In the genomic region with DNA sequence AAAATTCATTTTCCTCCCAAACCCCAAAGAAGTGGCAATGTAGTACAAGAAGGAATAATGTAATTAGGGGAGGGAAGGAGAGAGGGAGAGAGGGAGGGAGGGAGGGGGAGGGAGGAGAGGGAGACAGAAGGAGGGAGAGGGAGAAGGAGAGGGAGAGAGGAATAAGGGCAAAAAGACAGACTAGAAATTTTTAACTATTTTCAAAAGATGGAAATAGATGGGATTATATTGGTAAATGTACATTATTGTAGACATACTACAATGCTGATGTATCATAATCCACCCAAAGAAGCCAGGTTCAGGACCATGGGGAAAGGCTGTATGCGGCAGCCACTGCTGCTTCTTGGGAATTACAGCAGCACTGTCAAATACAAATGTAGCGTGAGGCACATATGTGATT, we compare ENCODE assay signal across 16 cellular contexts.
A peak's percentile ranks its signal among the peaks of the same experiment; 100 is the strongest.
DNase-seq lines count a peak whose midpoint lies in the region; ATAC-seq and TF ChIP-seq lines count a peak whose summit lies in the region.
"Had no signal": no experiment of that assay in that cellular context is flagged by ENCODE, and none has a peak within 500 bp of the region (broad histone marks: within the 10 kb centered on the region; RNA-seq: fewer than 3 reads in every experiment).

No MANE protein-coding gene starts in this region.

- intact Hi-C loops in activated T-helper 1 cell treated with anti-CD3 and anti-CD28 coated beads, Interleukin-12 subunit alpha, Interleukin-12 subunit beta, Interleukin-2, Interleukin-4 antibody, amounts not matched to agents 30 ng/mL and 10 ng/mL and 1 ng/mL, durations not matched to agents 14 hours and 24 hours and 36 hours (cut with micrococcal nuclease): loop anchor here (5.0 kb wide), 2 partner anchors 74 to 116 kb away; partner anchors contain the start of gene GAB2
- intact Hi-C loops in dendritic cell treated with granulocyte-macrophage colony-stimulating factor and Interleukin-4, amounts not matched to agents 40 ng/mL and 50 ng/mL, for 4 days (cut with micrococcal nuclease): no loop called here
- intact Hi-C loops in mucosa of descending colon (cut with DNase I, micrococcal nuclease): no loop called here

- H4K20me1 ChIP-seq in SK-N-SH (ENCODE audit: insufficient read depth): no peaks in the 10 kb centered on the region
- no peaks in the 10 kb centered on the region for H4K20me1 ChIP-seq in neural progenitor cell (ENCODE audit: low read depth)

- H3K4me1 ChIP-seq in SK-N-SH (ENCODE audit: control insufficient read depth in 1 of 2, insufficient read depth in 2 of 2, low read depth in 1 of 2, low read length in 1 of 2) (peaks cover 16 to 20% of the 10 kb centered on the region in 2 experiments; a peak in 3 of 4 replicates), mucosa of descending colon (ENCODE audit: low read depth) (peaks cover 7% of the 10 kb centered on the region), neural progenitor cell (peaks cover 4% of the 10 kb centered on the region)

- no peak overlapping the region for H3K27ac ChIP-seq in SK-N-SH (ENCODE audit: low read depth in 2 of 2, low read length in 1 of 2)
- peak overlapping the region; percentile 93 for H3K27ac ChIP-seq in temporal lobe (ENCODE audit: low read depth, low read length)
- H3K27ac ChIP-seq in neural progenitor cell: no peak overlapping the region
- H3K27ac ChIP-seq: 22Rv1, A549, C4-2B, GM23248 had no signal

- CTCF ChIA-PET in SK-N-SH (lab: Yijun Ruan, JAX): no interaction called here

- TF ChIP-seq RAD21 in SK-N-SH (IDR thresholded peaks at IDR 0.05; ENCODE audit: low read length): no peak

- POLR2A ChIA-PET in SK-N-SH (lab: Yijun Ruan, JAX): no interaction called here

- peak overlapping the region; percentile 6 for H3K27ac Mint-ChIP-seq in activated T-helper 1 cell treated with anti-CD3 and anti-CD28 coated beads, Interleukin-12 subunit alpha, Interleukin-12 subunit beta, Interleukin-2, Interleukin-4 antibody, amounts not matched to agents 30 ng/mL and 10 ng/mL and 1 ng/mL, durations not matched to agents 14 hours and 24 hours and 36 hours
- peak overlapping the region; percentile 12 for H3K27ac Mint-ChIP-seq in dendritic cell treated with granulocyte-macrophage colony-stimulating factor and Interleukin-4, amounts not matched to agents 40 ng/mL and 50 ng/mL, for 4 days
- H3K27ac Mint-ChIP-seq in neural progenitor cell: no peak overlapping the region
- H3K27ac Mint-ChIP-seq: CD4-positive, alpha-beta memory T cell had no signal

- peaks cover 9% of the 10 kb centered on the region for H3K9me3 Mint-ChIP-seq in activated T-helper 1 cell treated with anti-CD3 and anti-CD28 coated beads, Interleukin-12 subunit alpha, Interleukin-12 subunit beta, Interleukin-2, Interleukin-4 antibody, amounts not matched to agents 30 ng/mL and 10 ng/mL and 1 ng/mL, durations not matched to agents 14 hours and 24 hours and 36 hours
- H3K9me3 Mint-ChIP-seq in dendritic cell treated with granulocyte-macrophage colony-stimulating factor and Interleukin-4, amounts not matched to agents 40 ng/mL and 50 ng/mL, for 4 days: no peaks in the 10 kb centered on the region
- peaks cover 3% of the 10 kb centered on the region for H3K9me3 Mint-ChIP-seq in neural progenitor cell

- peaks cover 80% of the 10 kb centered on the region for H3K4me1 Mint-ChIP-seq in activated T-helper 1 cell treated with anti-CD3 and anti-CD28 coated beads, Interleukin-12 subunit alpha, Interleukin-12 subunit beta, Interleukin-2, Interleukin-4 antibody, amounts not matched to agents 30 ng/mL and 10 ng/mL and 1 ng/mL, durations not matched to agents 14 hours and 24 hours and 36 hours (ENCODE audit: low read depth)
- H3K4me1 Mint-ChIP-seq in dendritic cell treated with granulocyte-macrophage colony-stimulating factor and Interleukin-4, amounts not matched to agents 40 ng/mL and 50 ng/mL, for 4 days (ENCODE audit: low read depth): peaks cover 90% of the 10 kb centered on the region
- H3K4me1 Mint-ChIP-seq in neural progenitor cell: no peaks in the 10 kb centered on the region

- WGBS in SK-N-SH (ENCODE audit: low lambda C conversion rate): 95% methylated on average over 2 of the region's 2 CpGs

- H3K27me3 Mint-ChIP-seq in activated T-helper 1 cell treated with anti-CD3 and anti-CD28 coated beads, Interleukin-12 subunit alpha, Interleukin-12 subunit beta, Interleukin-2, Interleukin-4 antibody, amounts not matched to agents 30 ng/mL and 10 ng/mL and 1 ng/mL, durations not matched to agents 14 hours and 24 hours and 36 hours (ENCODE audit: insufficient read depth): peaks cover 8% of the 10 kb centered on the region
- no peaks in the 10 kb centered on the region for H3K27me3 Mint-ChIP-seq in dendritic cell treated with granulocyte-macrophage colony-stimulating factor and Interleukin-4, amounts not matched to agents 40 ng/mL and 50 ng/mL, for 4 days
- no peaks in the 10 kb centered on the region for H3K27me3 Mint-ChIP-seq in neural progenitor cell (ENCODE audit: insufficient read depth, low read depth)

- H3K79me2 ChIP-seq in SK-N-SH (ENCODE audit: insufficient read depth) (peaks cover under 1% of the 10 kb centered on the region; the same call in 1 of the 2 replicates), neural progenitor cell (ENCODE audit: low read depth) (peaks cover 42% of the 10 kb centered on the region)

- H3K36me3 Mint-ChIP-seq in activated T-helper 1 cell treated with anti-CD3 and anti-CD28 coated beads, Interleukin-12 subunit alpha, Interleukin-12 subunit beta, Interleukin-2, Interleukin-4 antibody, amounts not matched to agents 30 ng/mL and 10 ng/mL and 1 ng/mL, durations not matched to agents 14 hours and 24 hours and 36 hours (ENCODE audit: low read depth): peaks cover 32% of the 10 kb centered on the region
- H3K36me3 Mint-ChIP-seq in dendritic cell treated with granulocyte-macrophage colony-stimulating factor and Interleukin-4, amounts not matched to agents 40 ng/mL and 50 ng/mL, for 4 days (ENCODE audit: low read depth): peaks cover 29% of the 10 kb centered on the region
- H3K36me3 Mint-ChIP-seq in neural progenitor cell: no peaks in the 10 kb centered on the region
- H3K36me3 Mint-ChIP-seq: CD4-positive, alpha-beta memory T cell had no signal

- H3K9ac ChIP-seq in SK-N-SH (no peak overlapping the region), neural progenitor cell (no peak overlapping the region)
- H3K9ac ChIP-seq: GM23248 had no signal

- H3K4me2 ChIP-seq in SK-N-SH (no peak overlapping the region), neural progenitor cell (no peak overlapping the region)
- H3K4me2 ChIP-seq: A549 had no signal

- no peak overlapping the region for H3K4me3 ChIP-seq in SK-N-SH (ENCODE audit: low read depth in 2 of 2, low read length in 1 of 2)
- H3K4me3 ChIP-seq in mucosa of descending colon: no peak overlapping the region
- no peak overlapping the region for H3K4me3 ChIP-seq in neural progenitor cell
- H3K4me3 ChIP-seq: A549, GM23248, HAP-1 had no signal

- TF ChIP-seq EP300 in SK-N-SH (IDR thresholded peaks at IDR 0.05; ENCODE audit: borderline replicate concordance in 1 of 2, low read depth in 1 of 2, low read length in 1 of 2): no peak

- H3F3A ChIP-seq in SK-N-SH (replicated peaks; ENCODE audit: insufficient read depth) (peaks cover 5% of the 10 kb centered on the region), neural progenitor cell (ENCODE audit: low read depth) (no peaks in the 10 kb centered on the region)

- TF ChIP-seq CTCF in SK-N-SH (IDR thresholded peaks at IDR 0.05): no peak
- TF ChIP-seq CTCF in mucosa of descending colon (IDR thresholded peaks at IDR 0.05): no peak
- TF ChIP-seq CTCF in neural progenitor cell (IDR thresholded peaks at IDR 0.05): no peak

- H2AFZ ChIP-seq in SK-N-SH (ENCODE audit: low read depth) (no peak overlapping the region), neural progenitor cell (replicated peaks) (no peak overlapping the region)
- H2AFZ ChIP-seq: GM23248 had no signal

- H3K27me3 ChIP-seq in SK-N-SH (ENCODE audit: insufficient read depth) (no peaks in the 10 kb centered on the region), neural progenitor cell (no peaks in the 10 kb centered on the region)

- H3K36me3 ChIP-seq in SK-N-SH (replicated peaks in 1 of 2; ENCODE audit: control insufficient read depth in 1 of 2, insufficient read depth in 2 of 2, low read length in 1 of 2) (no peaks in the 10 kb centered on the region), mucosa of descending colon (ENCODE audit: low read depth) (no peaks in the 10 kb centered on the region), neural progenitor cell (no peaks in the 10 kb centered on the region)
- H3K36me3 ChIP-seq: HAP-1 had no signal

- ATAC-seq in SK-N-SH treated with all-trans-retinoic acid at 6 μM for 48 hours (no peak), mucosa of descending colon (no peak)
- ATAC-seq: A549 had no signal

- H3K9me2 ChIP-seq in SK-N-SH: no peaks in the 10 kb centered on the region

- DNase-seq in SK-N-SH (no peak), mucosa of descending colon (no peak), neural progenitor cell (ENCODE audit: low spot score) (no peak)
- no peak for DNase-seq in activated T-helper 1 cell treated with anti-CD3 and anti-CD28 coated beads, Interleukin-12 subunit alpha, Interleukin-12 subunit beta, Interleukin-2, Interleukin-4 antibody, amounts not matched to agents 30 ng/mL and 10 ng/mL and 1 ng/mL, durations not matched to agents 14 hours and 24 hours and 36 hours (ENCODE audit: low spot score)
- DNase-seq: AML-193; CD4-positive, alpha-beta memory T cell; DMS153; DMS79 had no signal

- H3K4me3 Mint-ChIP-seq in activated T-helper 1 cell treated with anti-CD3 and anti-CD28 coated beads, Interleukin-12 subunit alpha, Interleukin-12 subunit beta, Interleukin-2, Interleukin-4 antibody, amounts not matched to agents 30 ng/mL and 10 ng/mL and 1 ng/mL, durations not matched to agents 14 hours and 24 hours and 36 hours: no peak overlapping the region
- no peak overlapping the region for H3K4me3 Mint-ChIP-seq in dendritic cell treated with granulocyte-macrophage colony-stimulating factor and Interleukin-4, amounts not matched to agents 40 ng/mL and 50 ng/mL, for 4 days
- H3K4me3 Mint-ChIP-seq in neural progenitor cell: no peak overlapping the region
- H3K4me3 Mint-ChIP-seq: CD4-positive, alpha-beta memory T cell had no signal

- H3K9me3 ChIP-seq in SK-N-SH (no peaks in the 10 kb centered on the region), mucosa of descending colon (no peaks in the 10 kb centered on the region), neural progenitor cell (ENCODE audit: low read depth) (no peaks in the 10 kb centered on the region)
- H3K9me3 ChIP-seq: A549, HAP-1 had no signal

TF ChIP-seq in SK-N-SH, 30 proteins besides CTCF, POLR2A, EP300 and RAD21 (continues in another document):
- TF ChIP-seq CHD2 (IDR thresholded peaks at IDR 0.05; ENCODE audit: low read length, partially characterized antibody): no peak
